ENCODE assay signal across 24 cellular contexts in genomic region chr22:32561163-32561562, GRCh38.
"Had no signal": no experiment of that assay in that cellular context is flagged by ENCODE, and none has a peak within 500 bp of the region (broad histone marks: within the 10 kb centered on the region; RNA-seq: fewer than 3 reads in every experiment).

No MANE protein-coding gene starts in this region.

- DNase-seq: activated CD4-positive, alpha-beta memory T cell treated with anti-CD3 and anti-CD28 coated beads, Interleukin-2, amount 10 ng/mL, durations not matched to agents 7 days and 5 days; activated CD4-positive, alpha-beta T cell treated with anti-CD3 and anti-CD28 coated beads, Interleukin-2, amount 10 ng/mL, durations not matched to agents 24 days and 14 days; activated CD8-positive, alpha-beta memory T cell treated with anti-CD3 and anti-CD28 coated beads, Interleukin-2, amount 10 ng/mL, durations not matched to agents 7 days and 5 days; activated gamma-delta T cell treated with Interleukin-2 at 50 U/mL for 16 hours; activated T-cell treated with anti-CD3 and anti-CD28 coated beads for 4 hours; anterior cingulate cortex; brain microvascular endothelial cell; dorsolateral prefrontal cortex; effector memory CD8-positive, alpha-beta T cell; foreskin fibroblast; kidney; lower lobe of right lung; naive thymus-derived CD8-positive, alpha-beta T cell; psoas muscle; stimulated activated CD4-positive, alpha-beta T cell treated with anti-CD3 and anti-CD28 coated beads, Interleukin-1b, Interleukin-23, amount 100 ng/mL, for 48 hours; stimulated activated naive CD8-positive, alpha-beta T cell treated with anti-CD3 and anti-CD28 coated beads, Interleukin-15, amount 100 ng/mL, for 72 hours; transverse colon had no signal

- ATAC-seq: activated CD4-positive, CD25-positive, alpha-beta regulatory T cell treated with anti-CD3 and anti-CD28 coated beads, Interleukin-2, amount 50 U/mL, for 24 hours; activated CD8-positive, alpha-beta memory T cell treated with anti-CD3 and anti-CD28 coated beads, Interleukin-2, amount 10 ng/mL, durations not matched to agents 7 days and 5 days; effector memory CD8-positive, alpha-beta T cell; lower lobe of right lung; naive thymus-derived CD8-positive, alpha-beta T cell; psoas muscle; SK-N-SH treated with all-trans-retinoic acid at 6 μM for 48 hours; stimulated activated naive CD8-positive, alpha-beta T cell treated with anti-CD3 and anti-CD28 coated beads, Interleukin-15, amount 100 ng/mL, for 72 hours had no signal

- H3K4me1 ChIP-seq: psoas muscle had no signal

- H3K36me3 ChIP-seq: brain microvascular endothelial cell, lower lobe of right lung, ovary, right atrium auricular region, transverse colon had no signal

- H3K9me3 ChIP-seq: lower lobe of right lung, ovary, psoas muscle, right atrium auricular region, transverse colon had no signal

- H3K27ac ChIP-seq: brain microvascular endothelial cell, dorsolateral prefrontal cortex, ovary, psoas muscle, transverse colon, VCaP had no signal

- H3K4me3 ChIP-seq: dorsolateral prefrontal cortex, lower lobe of right lung, ovary, psoas muscle, right atrium auricular region, transverse colon had no signal

- H3K27me3 ChIP-seq: brain microvascular endothelial cell, dorsolateral prefrontal cortex, ovary, right atrium auricular region, transverse colon had no signal

- FAIRE-seq: colon, endothelial cell of umbilical vein, kidney had no signal
